In the genomic region with DNA sequence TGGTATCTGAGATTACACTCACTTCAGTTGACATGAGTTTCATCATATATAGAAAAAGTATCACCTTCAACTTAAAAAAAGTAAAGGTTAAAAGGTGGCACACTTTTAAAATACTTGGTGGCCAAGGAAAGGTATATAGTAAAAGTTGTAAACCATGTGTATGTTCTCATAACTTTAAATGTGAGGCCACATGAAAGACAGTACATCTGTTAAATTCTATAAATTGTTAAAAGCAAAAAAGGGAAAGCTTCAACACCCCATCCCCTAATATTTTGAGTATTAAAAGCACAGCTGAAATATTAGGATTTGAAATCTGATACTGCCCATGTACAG, we compare ENCODE assay signal across 9 cellular contexts. TPM values are rescaled to one million over a fixed set of nuclear protein-coding genes. Genes with fewer than 3 reads are reported as not detected.
DNase-seq lines count a peak whose midpoint lies in the region; ATAC-seq and TF ChIP-seq lines count a peak whose summit lies in the region.
"Had no signal": no experiment of that assay in that cellular context is flagged by ENCODE, and none has a peak within 500 bp of the region (broad histone marks: within the 10 kb centered on the region; RNA-seq: fewer than 3 reads in every experiment).

No MANE protein-coding gene starts in this region.

- H3K36me3 ChIP-seq in right lobe of liver (peaks cover 0 to 15% (median 10%) of the 10 kb centered on the region in 4 donors), thyroid gland (peaks cover 18 to 27% of the 10 kb centered on the region in 2 donors)

- intact Hi-C loops in right lobe of liver (cut with DNase I) (loop anchor here in 1 of 2 donors (10.0 kb wide), 1 partner anchor 360 kb away; no protein-coding TSS in a partner anchor), thyroid gland (cut with DNase I) (no loop called here)

- H3K36me3 Mint-ChIP-seq in activated CD4-positive, alpha-beta T cell treated with anti-CD3 and anti-CD28 coated beads, Interleukin-2, amount 10 ng/mL, durations not matched to agents 7 days and 5 days (ENCODE audit: low read depth), result peaks cover 58% of the 10 kb centered on the region

- in situ Hi-C loops in GM13976 (cut with MboI; ENCODE audit: low sequenced_read_pairs, unreplicated experiment), result loop anchor here (25.0 kb wide), 2 partner anchors 233 to 358 kb away; no protein-coding TSS in a partner anchor

- H3K27ac ChIP-seq in angular gyrus (ENCODE audit: low read depth, low read length), result peak overlapping the region; percentile 79
- H3K27ac ChIP-seq in right lobe of liver, result peak overlapping the region; percentile 100
- peak overlapping the region; percentile 99 to 100 (median 100) for H3K27ac ChIP-seq in thyroid gland

- TF ChIP-seq POLR2A in right lobe of liver (IDR thresholded peaks at IDR 0.05) (no peak), thyroid gland (IDR thresholded peaks at IDR 0.05) (no peak)

- no peaks in the 10 kb centered on the region for H3K27me3 ChIP-seq in right lobe of liver
- no peaks in the 10 kb centered on the region for H3K27me3 ChIP-seq in thyroid gland

- no peak overlapping the region for H3K27ac Mint-ChIP-seq in activated CD4-positive, alpha-beta T cell treated with anti-CD3 and anti-CD28 coated beads, Interleukin-2, amount 10 ng/mL, durations not matched to agents 7 days and 5 days

- peaks cover 4 to 42% (median 19%) of the 10 kb centered on the region in 4 donors for H3K4me1 ChIP-seq in right lobe of liver
- peaks cover 36 to 43% of the 10 kb centered on the region in 2 donors for H3K4me1 ChIP-seq in thyroid gland

- H3K9me3 ChIP-seq in right lobe of liver (no peaks in the 10 kb centered on the region), thyroid gland (no peaks in the 10 kb centered on the region)

- TF ChIP-seq CTCF in right lobe of liver (IDR thresholded peaks at IDR 0.05) (no peak), thyroid gland (IDR thresholded peaks at IDR 0.05) (no peak), GM13976 (IDR thresholded peaks at IDR 0.05; ENCODE audit: borderline replicate concordance, control extremely low read depth, extremely low read depth, insufficient read depth, missing control alignments) (no peak)

- H3K4me1 Mint-ChIP-seq in activated CD4-positive, alpha-beta T cell treated with anti-CD3 and anti-CD28 coated beads, Interleukin-2, amount 10 ng/mL, durations not matched to agents 7 days and 5 days, result peaks cover 63% of the 10 kb centered on the region

- CTCF ChIA-PET in activated CD4-positive, alpha-beta T cell treated with anti-CD3 and anti-CD28 coated beads, Interleukin-2, amount 10 ng/mL, durations not matched to agents 7 days and 5 days (lab: Charles Lee), result interaction anchor here (1.0 to 3.8 kb wide), 6 partner anchors 89 to 480 kb away, joined by 3 to 12 read pairs (median 3); no protein-coding TSS in a partner anchor

- no peak for DNase-seq in activated CD4-positive, alpha-beta T cell treated with anti-CD3 and anti-CD28 coated beads, Interleukin-2, amount 10 ng/mL, durations not matched to agents 7 days and 5 days
- no peak for DNase-seq in activated CD4-positive, alpha-beta T cell treated with anti-CD3 and anti-CD28 coated beads for 48 hours
- DNase-seq in right lobe of liver, result no peak
- no peak for DNase-seq in thyroid gland
- DNase-seq in globus pallidus (ENCODE audit: low spot score), result no peak
- DNase-seq in stimulated activated naive CD4-positive, alpha-beta T cell (lab: John Stamatoyannopoulos, UW), result no peak
- DNase-seq in GM13976 (ENCODE audit: low spot score), result no peak
- DNase-seq: activated CD8-positive, alpha-beta memory T cell treated with anti-CD3 and anti-CD28 coated beads for 24 hours had no signal

- H3K4me3 ChIP-seq in right lobe of liver (peak overlapping the region; percentile 68 to 73 (median 68)), thyroid gland (replicated peaks in 1 of 3) (peak overlapping the region in 2 of 3 donors; percentile 28 to 88)

- POLR2A ChIA-PET in activated CD4-positive, alpha-beta T cell treated with anti-CD3 and anti-CD28 coated beads, Interleukin-2, amount 10 ng/mL, durations not matched to agents 7 days and 5 days (lab: Charles Lee), result interaction anchor here (1.0 kb wide), 1 partner anchor 126 kb away, joined by 3 read pairs; no protein-coding TSS in a partner anchor

- H3K4me3 Mint-ChIP-seq in activated CD4-positive, alpha-beta T cell treated with anti-CD3 and anti-CD28 coated beads, Interleukin-2, amount 10 ng/mL, durations not matched to agents 7 days and 5 days, result peak overlapping the region; percentile 84

- no peaks in the 10 kb centered on the region for H3K27me3 Mint-ChIP-seq in activated CD4-positive, alpha-beta T cell treated with anti-CD3 and anti-CD28 coated beads, Interleukin-2, amount 10 ng/mL, durations not matched to agents 7 days and 5 days

- H3K9me3 Mint-ChIP-seq in activated CD4-positive, alpha-beta T cell treated with anti-CD3 and anti-CD28 coated beads, Interleukin-2, amount 10 ng/mL, durations not matched to agents 7 days and 5 days, result no peaks in the 10 kb centered on the region

- ATAC-seq in right lobe of liver, result no peak

RNA-seq across cellular contexts. Expression of gene IRF2BP2, which starts 5.6 kb away (rescaled TPM):
- 10 to 100 TPM; 83.0 to 95.0 TPM for total RNA-seq in activated CD4-positive, alpha-beta T cell treated with anti-CD3 and anti-CD28 coated beads, Interleukin-2, amount 10 ng/mL, durations not matched to agents 7 days and 5 days
- 10 to 100 TPM; 35.3 to 93.2 (median 56.8) TPM for total RNA-seq in right lobe of liver
- total RNA-seq in thyroid gland, result 100 to 1,000 TPM; 106 to 125 (median 115) TPM
